Comparison of ENCODE assay signal across 20 cellular contexts in the genomic region with DNA sequence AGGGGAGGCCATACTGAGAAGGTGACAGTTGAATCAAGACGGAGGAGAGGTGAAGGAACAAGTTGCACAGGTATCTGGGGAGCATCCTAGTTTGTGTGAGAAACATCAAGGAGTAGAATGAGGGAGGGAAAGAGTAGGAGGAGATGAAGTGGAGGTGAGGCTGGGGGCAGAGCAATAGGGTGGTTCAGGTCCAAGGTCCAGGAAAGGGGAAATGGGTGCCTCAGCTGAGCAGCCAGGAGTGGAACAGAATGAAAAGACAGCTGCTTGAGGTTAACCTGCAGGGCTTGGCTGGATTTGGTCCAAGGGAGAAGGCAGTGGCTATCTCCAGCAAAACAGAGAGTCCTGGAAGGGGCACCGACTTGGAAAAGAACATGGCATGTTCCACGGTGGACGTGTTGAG. TPM values are rescaled to one million over a fixed set of nuclear protein-coding genes. Genes with fewer than 3 reads are reported as not detected.
DNase-seq lines count a peak whose midpoint lies in the region; ATAC-seq, FAIRE-seq and TF ChIP-seq lines count a peak whose summit lies in the region.
"Had no signal": no experiment of that assay in that cellular context is flagged by ENCODE, and none has a peak within 500 bp of the region (broad histone marks: within the 10 kb centered on the region; RNA-seq: fewer than 3 reads in every experiment).

No MANE protein-coding gene starts in this region.

- CTCF ChIA-PET in CD8-positive, alpha-beta T cell (lab: Charles Lee): no interaction called here
- CTCF ChIA-PET in GM12878 (lab: Yijun Ruan, JAX): interaction anchor here (0.6 kb wide), 1 partner anchor 155 kb away, joined by 4 read pairs; no protein-coding TSS in a partner anchor

- H3K4me3 ChIP-seq in CD8-positive, alpha-beta T cell (ENCODE audit: low read depth, low read length): no peak overlapping the region
- H3K4me3 ChIP-seq in GM12878 (peak overlapping the region; percentile 14; the same call in 1 of the 2 replicates), small intestine (ENCODE audit: low read depth in 1 of 2, low read length in 2 of 2) (no peak overlapping the region), left ventricle myocardium inferior (no peak overlapping the region)

- H3K36me3 Mint-ChIP-seq in CD8-positive, alpha-beta T cell: no peaks in the 10 kb centered on the region
- no peaks in the 10 kb centered on the region for H3K36me3 Mint-ChIP-seq in CD14-positive monocyte

- intact Hi-C loops in CD8-positive, alpha-beta T cell (cut with DNase I, micrococcal nuclease): loop anchor here in 1 of 2 experiments (10.0 kb wide), 1 partner anchor 201 kb away; no protein-coding TSS in a partner anchor
- intact Hi-C loops in GM12878 (cut with micrococcal nuclease; ENCODE audit: unreplicated experiment) (no loop called here), CD14-positive monocyte (cut with micrococcal nuclease) (no loop called here), left ventricle myocardium inferior (cut with micrococcal nuclease) (no loop called here)

- TF ChIP-seq EP300 in GM12878 (IDR thresholded peaks at IDR 0.05; ENCODE audit: borderline replicate concordance in 1 of 2, control insufficient read depth in 1 of 2, low read depth in 2 of 2, low read length in 2 of 2): no peak

- H2AFZ ChIP-seq in GM12878 (ENCODE audit: control insufficient read depth, low read depth, low read length): no peak overlapping the region

- no peak overlapping the region for H3K27ac ChIP-seq in CD8-positive, alpha-beta T cell (ENCODE audit: low read depth, low read length)
- H3K27ac ChIP-seq in GM12878 (ENCODE audit: control insufficient read depth, insufficient read depth) (peak overlapping the region; percentile 8; the same call in 1 of the 2 replicates), small intestine (ENCODE audit: low read depth in 1 of 2, low read length in 1 of 2) (no peak overlapping the region), left ventricle myocardium inferior (replicated peaks) (no peak overlapping the region)
- H3K27ac ChIP-seq: RWPE1 had no signal

- 93% methylated on average over 4 of the region's 4 CpGs for WGBS in GM12878 (ENCODE audit: insufficient coverage, insufficient replicate concordance, low lambda C conversion rate, missing lambda C conversion rate)
- 56 to 73% (median 67%) methylated on average over 4 of the region's 4 CpGs for WGBS in small intestine, 3 donors

- RAD21 ChIA-PET in GM12878 (lab: Charles Lee; ENCODE audit: unreplicated experiment): no interaction called here

- H3K27me3 ChIP-seq in CD8-positive, alpha-beta T cell (ENCODE audit: insufficient read depth, low read length): peaks cover 22% of the 10 kb centered on the region
- H3K27me3 ChIP-seq in GM12878 (replicated peaks in 1 of 2; ENCODE audit: control insufficient read depth in 2 of 2, insufficient read depth in 2 of 2, low read length in 1 of 2): no peaks in the 10 kb centered on the region
- H3K27me3 ChIP-seq in small intestine (ENCODE audit: control insufficient read depth in 2 of 2, insufficient read depth in 2 of 2, low read length in 2 of 2): no peaks in the 10 kb centered on the region
- peaks cover 32% of the 10 kb centered on the region for H3K27me3 ChIP-seq in left ventricle myocardium inferior (ENCODE audit: low read depth)

- H3K4me3 Mint-ChIP-seq in CD8-positive, alpha-beta T cell: no peak overlapping the region
- no peak overlapping the region for H3K4me3 Mint-ChIP-seq in CD14-positive monocyte
- H3K4me3 Mint-ChIP-seq: B cell; T-helper 1 cell treated with Interleukin-12 subunit alpha and Interleukin-12 subunit beta and Interleukin-4 antibody, amounts not matched to agents 30 μg/mL and 1 μg/mL, for 36 hours had no signal

- no peaks in the 10 kb centered on the region for H3K36me3 ChIP-seq in CD8-positive, alpha-beta T cell (ENCODE audit: insufficient read depth, low read length)
- no peaks in the 10 kb centered on the region for H3K36me3 ChIP-seq in GM12878 (ENCODE audit: control insufficient read depth in 2 of 2, insufficient read depth in 2 of 2, low read length in 1 of 2)
- no peaks in the 10 kb centered on the region for H3K36me3 ChIP-seq in small intestine (ENCODE audit: control insufficient read depth in 2 of 2, insufficient read depth in 2 of 2, low read length in 2 of 2)
- H3K36me3 ChIP-seq in left ventricle myocardium inferior: no peaks in the 10 kb centered on the region

- no peak for TF ChIP-seq CTCF in CD8-positive, alpha-beta T cell (IDR thresholded peaks at IDR 0.05)
- TF ChIP-seq CTCF in GM12878 (IDR thresholded peaks at IDR 0.05 in 2 of 3, conservative IDR thresholded peaks at IDR 0.05 in 1 of 3; ENCODE audit: control insufficient read depth in 2 of 3, extremely low read depth in 1 of 3, insufficient read depth in 1 of 3, low read depth in 3 of 3, low read length in 3 of 3): no peak
- TF ChIP-seq CTCF in CD14-positive monocyte (IDR thresholded peaks at IDR 0.05): no peak
- TF ChIP-seq CTCF in left ventricle myocardium inferior (IDR thresholded peaks at IDR 0.05; ENCODE audit: borderline replicate concordance): no peak

- H3K9ac ChIP-seq in GM12878 (ENCODE audit: control insufficient read depth, insufficient read depth, low read length): no peak overlapping the region

- no peaks in the 10 kb centered on the region for H3K9me3 Mint-ChIP-seq in CD8-positive, alpha-beta T cell
- H3K9me3 Mint-ChIP-seq in CD14-positive monocyte: peaks cover 0 to 3% (median 0%) of the 10 kb centered on the region in 7 donors
- H3K9me3 Mint-ChIP-seq: T-helper 1 cell treated with Interleukin-12 subunit alpha and Interleukin-12 subunit beta and Interleukin-4 antibody, amounts not matched to agents 30 μg/mL and 1 μg/mL, for 36 hours had no signal

- SMC1A ChIA-PET in GM12878 (lab: Charles Lee; ENCODE audit: uncharacterized antibody, unreplicated experiment): interaction anchor here (3.7 kb wide), 1 partner anchor 23 kb away, joined by 20 read pairs; no protein-coding TSS in a partner anchor

- peak overlapping the region; percentile 11 for H3K27ac Mint-ChIP-seq in CD8-positive, alpha-beta T cell
- H3K27ac Mint-ChIP-seq in CD14-positive monocyte: no peak overlapping the region
- H3K27ac Mint-ChIP-seq: B cell; T-helper 1 cell treated with Interleukin-12 subunit alpha and Interleukin-12 subunit beta and Interleukin-4 antibody, amounts not matched to agents 30 μg/mL and 1 μg/mL, for 36 hours had no signal

- no peak for TF ChIP-seq RAD21 in GM12878 (IDR thresholded peaks at IDR 0.05; ENCODE audit: insufficient read depth, low read depth, low read length)

- no peaks in the 10 kb centered on the region for H4K20me1 ChIP-seq in GM12878 (ENCODE audit: control insufficient read depth, insufficient read depth)

- H3K79me2 ChIP-seq in GM12878 (ENCODE audit: control insufficient read depth, insufficient read depth, low read length): peaks cover 84% of the 10 kb centered on the region

- H3K4me1 Mint-ChIP-seq in CD8-positive, alpha-beta T cell (ENCODE audit: low read depth): peaks cover 12% of the 10 kb centered on the region
- peaks cover 9% of the 10 kb centered on the region for H3K4me1 Mint-ChIP-seq in CD14-positive monocyte

- no peak for ATAC-seq in CD8-positive, alpha-beta T cell
- ATAC-seq in GM12878: peak; percentile 6; the same call in 1 of the 3 replicates

- peak overlapping the region; percentile 80 for H3K4me2 ChIP-seq in GM12878 (ENCODE audit: control insufficient read depth, insufficient read depth)

- H3K9me3 ChIP-seq in CD8-positive, alpha-beta T cell (ENCODE audit: low read length): no peaks in the 10 kb centered on the region
- H3K9me3 ChIP-seq in GM12878 (replicated peaks; ENCODE audit: control insufficient read depth, insufficient read depth, low read length) (no peaks in the 10 kb centered on the region), small intestine (ENCODE audit: control insufficient read depth, low read depth) (no peaks in the 10 kb centered on the region), left ventricle myocardium inferior (replicated peaks) (no peaks in the 10 kb centered on the region)

- peaks cover 13% of the 10 kb centered on the region for H3K4me1 ChIP-seq in CD8-positive, alpha-beta T cell (ENCODE audit: insufficient read depth, low read length)
- H3K4me1 ChIP-seq in GM12878 (ENCODE audit: control insufficient read depth, insufficient read depth, low read length): peaks cover 4% of the 10 kb centered on the region
- H3K4me1 ChIP-seq in small intestine (ENCODE audit: control insufficient read depth in 2 of 2, insufficient read depth in 1 of 2, low read depth in 1 of 2, low read length in 1 of 2): peaks cover 3 to 13% of the 10 kb centered on the region in 2 donors
- H3K4me1 ChIP-seq in left ventricle myocardium inferior: peaks cover 23% of the 10 kb centered on the region

- no peak for DNase-seq in CD8-positive, alpha-beta T cell
- peak; percentile 8 for DNase-seq in G401 (ENCODE audit: low spot score)
- DNase-seq in GM12878 (ENCODE audit: low read depth, low spot score): no peak
- peak; percentile 60 for DNase-seq in small intestine
- no peak for DNase-seq in CD14-positive monocyte (ENCODE audit: low spot score)
- no peak for DNase-seq in left ventricle myocardium inferior
- DNase-seq in NCI-H146 (lab: John Stamatoyannopoulos, UW): no peak
- DNase-seq: DMS153; GDM1; KBM-7; MM.1S; NCI-H1092; NCI-H1436; NCI-H1930; NK-92 treated with Interleukin-12 subunit alpha and Interleukin-12 subunit beta, amount 100 ng/mL, for 24 hours had no signal

- FAIRE-seq in GM12878 (lab: Jason Lieb, UNC): no peak
- no peak for FAIRE-seq in small intestine (lab: Jason Lieb, UNC)
- FAIRE-seq: A204.1, GM19239 had no signal

- TSS peak; percentile 30 for BruUV-seq in GM12878 (replicated peaks; lab: Mats Ljungman, UMichigan)

- H3K27me3 Mint-ChIP-seq in CD8-positive, alpha-beta T cell (ENCODE audit: low read depth): peaks cover 51% of the 10 kb centered on the region
- H3K27me3 Mint-ChIP-seq in CD14-positive monocyte (ENCODE audit: low read depth in 3 of 3): peaks cover 29 to 38% (median 38%) of the 10 kb centered on the region in 3 donors

- in situ Hi-C loops in G401 (cut with HindIII; ENCODE audit: low sequenced_read_pairs) (no loop called here), GM12878 (cut with MboI) (no loop called here)

- POLR2A ChIA-PET in CD8-positive, alpha-beta T cell (lab: Charles Lee): no interaction called here
- POLR2A ChIA-PET in GM12878 (lab: Charles Lee): no interaction called here

- TF ChIP-seq POLR2A in GM12878 (IDR thresholded peaks at IDR 0.05; ENCODE audit: low read depth, low read length): no peak

RNA-seq across cellular contexts. Expression of a gene that starts 5.3 kb away (rescaled TPM):
- not detected for total RNA-seq in CD8-positive, alpha-beta T cell
- total RNA-seq in G401 (2014; rRNA removed; shearing (Covaris generic)): 1.8 and 2.6 TPM in 2 replicates
- 11.1 and 11.9 TPM in 2 replicates for total RNA-seq in GM12878 (2013; cell fraction: nucleolus; rRNA removed)
- 24.9 and 27.6 TPM in 2 replicates for total RNA-seq in GM12878 (2014; rRNA removed)
- 20.6 and 21.6 TPM in 2 replicates for total RNA-seq in GM12878 (2014; rRNA removed; fragmentation: Illumina TruSeq; extraction: Trizol)
- 19.1 and 19.4 TPM in 2 replicates for total RNA-seq in GM12878 (2021)
- polyA plus RNA-seq in GM12878 (2011; ENCODE audit: low read depth): 5.1 TPM
- 4.2 and 5.4 TPM in 2 replicates for polyA plus RNA-seq in GM12878 (2011; rRNA removed)
- 2.6 and 2.8 TPM in 2 replicates for polyA plus RNA-seq in GM12878 (2011; cell fraction: cytosol; rRNA removed)
- polyA plus RNA-seq in GM12878 (2011; cell fraction: nucleus; rRNA removed): 2.4 and 2.7 TPM in 2 replicates
- 7.0 and 10.9 TPM in 2 replicates for polyA plus RNA-seq in GM12878 (2012)
- polyA plus RNA-seq in GM12878 (2014; fragmentation: Illumina TruSeq; extraction: Trizol): 23.8 and 30.9 TPM in 2 replicates
- polyA plus RNA-seq in GM12878 (2014; fragmentation: Nextera tagmentation; extraction: Ambion mirVana): 1 to 10 TPM; 7.3 to 8.7 TPM
- 16.0 and 18.8 TPM in 2 replicates for polyA plus RNA-seq in GM12878 (2014; rRNA removed)
- polyA plus RNA-seq in GM12878 (2016; fragmentation: Nextera tagmentation; extraction: Ambion mirVana): 10 to 100 TPM; 17.8 to 17.9 TPM
- 4.1 and 4.6 TPM in 2 replicates for polyA minus RNA-seq in GM12878 (2011; rRNA and poly(A)+ RNA removed)
- 1.5 and 2.4 TPM in 2 replicates for polyA minus RNA-seq in GM12878 (2011; cell fraction: cytosol; rRNA and poly(A)+ RNA removed)
- polyA minus RNA-seq in GM12878 (2011; cell fraction: nucleus; rRNA and poly(A)+ RNA removed): 1.2 and 1.7 TPM in 2 replicates
- 10 to 100 TPM; 21.1 to 44.0 (median 41.8) TPM for polyA plus RNA-seq in small intestine
- not detected for polyA plus RNA-seq in CD14-positive monocyte
- 3.1 TPM for total RNA-seq in left ventricle myocardium inferior

Comparison
In these comparisons a context has a peak if more than half of its experiments do, and no peak if none do; other contexts are left out.
1. DNase-seq: peak in G401 (single experiment) and small intestine (single experiment); none in CD8-positive, alpha-beta T cell (0 of 7), GM12878 (single experiment), CD14-positive monocyte (single experiment), left ventricle myocardium inferior (single experiment) and NCI-H146 (single experiment).